In genomic region chr20:51801220-51801991, GRCh38 we compare ENCODE assay signal across 8 cellular contexts. TPM values are rescaled to one million over a fixed set of nuclear protein-coding genes. Genes with fewer than 3 reads are reported as not detected.
DNase-seq lines count a peak whose midpoint lies in the region; ATAC-seq lines count a peak whose summit lies in the region.

No MANE protein-coding gene starts in this region.

- peak overlapping the region; percentile 83 to 96 (median 92) for H3K27ac ChIP-seq in BLaER1 treated with 17β-estradiol and CSF1 and Interleukin-3, amounts not matched to agents 10 nM and 100 nM
- H3K27ac ChIP-seq in neuronal stem cell (replicated peaks; ENCODE audit: low read length): peak overlapping the region; percentile 94

- H3K27me3 ChIP-seq in BLaER1 treated with 17β-estradiol and CSF1 and Interleukin-3, amounts not matched to agents 10 nM and 100 nM: peaks cover 0 to 12% (median 0%) of the 10 kb centered on the region in 11 experiments; a peak in 1 of 22 replicates
- no peaks in the 10 kb centered on the region for H3K27me3 ChIP-seq in neuronal stem cell (ENCODE audit: control insufficient read depth in 3 of 3, insufficient read depth in 3 of 3, low read depth in 1 of 3, low read length in 3 of 3)

- no CpG with 5 or more reads among the region's 53 CpGs for WGBS in neuronal stem cell (ENCODE audit: extremely low coverage in 2 of 2, insufficient read length in 2 of 2, insufficient replicate concordance in 1 of 2), 2 donors

- H3K9ac ChIP-seq in BLaER1 treated with 17β-estradiol and CSF1 and Interleukin-3, amounts not matched to agents 10 nM and 100 nM: peak overlapping the region; percentile 86 to 94 (median 91)
- H3K9ac ChIP-seq in neuronal stem cell (ENCODE audit: low read depth, low read length, poor library complexity): peak overlapping the region; percentile 95

- H3K18ac ChIP-seq in neuronal stem cell (ENCODE audit: low read length): peak overlapping the region; percentile 100

- no peaks in the 10 kb centered on the region for H4K20me1 ChIP-seq in BLaER1 treated with 17β-estradiol and CSF1 and Interleukin-3, amounts not matched to agents 10 nM and 100 nM

- peaks cover 3% of the 10 kb centered on the region for H3K79me1 ChIP-seq in neuronal stem cell (ENCODE audit: low read depth, low read length)

- H3K4me3 ChIP-seq in BLaER1 treated with 17β-estradiol and CSF1 and Interleukin-3, amounts not matched to agents 10 nM and 100 nM: peak overlapping the region; percentile 68 to 82 (median 76)
- H3K4me3 ChIP-seq in neuronal stem cell (ENCODE audit: low read length in 2 of 2): peak overlapping the region; percentile 91 to 97

- peak overlapping the region; percentile 95 for H2AK5ac ChIP-seq in neuronal stem cell (ENCODE audit: low read depth, low read length)

- no peak overlapping the region for H4K91ac ChIP-seq in neuronal stem cell (ENCODE audit: low read depth, low read length, poor library complexity)

- peak overlapping the region; percentile 34 for H3K23ac ChIP-seq in neuronal stem cell (ENCODE audit: low read depth, low read length, poor library complexity)

- no peaks in the 10 kb centered on the region for H3K9me3 ChIP-seq in BLaER1 treated with 17β-estradiol and CSF1 and Interleukin-3, amounts not matched to agents 10 nM and 100 nM (replicated peaks in 1 of 11)
- no peaks in the 10 kb centered on the region for H3K9me3 ChIP-seq in neuronal stem cell (replicated peaks in 1 of 2; ENCODE audit: control insufficient read depth in 2 of 2, insufficient read depth in 1 of 2, low read depth in 1 of 2, low read length in 2 of 2)

- peaks cover 11 to 40% (median 28%) of the 10 kb centered on the region in 10 experiments for H3K4me1 ChIP-seq in BLaER1 treated with 17β-estradiol and CSF1 and Interleukin-3, amounts not matched to agents 10 nM and 100 nM
- H3K4me1 ChIP-seq in neuronal stem cell (ENCODE audit: control insufficient read depth in 2 of 2, insufficient read depth in 1 of 2, low read depth in 1 of 2, low read length in 2 of 2): peaks cover 11 to 26% of the 10 kb centered on the region in 2 donors

- peak overlapping the region; percentile 91 for H3K4ac ChIP-seq in neuronal stem cell (ENCODE audit: low read length)

- peak overlapping the region; percentile 82 to 99 (median 95) for H3K4me2 ChIP-seq in BLaER1 treated with 17β-estradiol and CSF1 and Interleukin-3, amounts not matched to agents 10 nM and 100 nM
- peak overlapping the region; percentile 65 for H3K4me2 ChIP-seq in neuronal stem cell (ENCODE audit: insufficient read depth, low read length, poor library complexity, severe bottlenecking)

- peak overlapping the region; percentile 93 for H2BK15ac ChIP-seq in neuronal stem cell (ENCODE audit: low read length)

- H2AFZ ChIP-seq in neuronal stem cell (ENCODE audit: low read length): peak overlapping the region; percentile 85

- peak overlapping the region; percentile 90 for H3K14ac ChIP-seq in neuronal stem cell (ENCODE audit: low read length)

- H4K8ac ChIP-seq in neuronal stem cell (ENCODE audit: low read depth, low read length): no peak overlapping the region

- peak overlapping the region; percentile 98 for H2BK120ac ChIP-seq in neuronal stem cell (ENCODE audit: low read depth, low read length)

- H3K36me3 ChIP-seq in BLaER1 treated with 17β-estradiol and CSF1 and Interleukin-3, amounts not matched to agents 10 nM and 100 nM: no peaks in the 10 kb centered on the region
- H3K36me3 ChIP-seq in neuronal stem cell (replicated peaks in 1 of 2; ENCODE audit: control insufficient read depth in 2 of 2, insufficient read depth in 2 of 2, low read length in 2 of 2): peaks cover 0 to 15% of the 10 kb centered on the region in 2 donors

- no peak overlapping the region for H2BK12ac ChIP-seq in neuronal stem cell (ENCODE audit: low read length)

- no peak for ATAC-seq in HG03520 (IDR thresholded peaks at IDR 0.05; ENCODE audit: unreplicated experiment)
- ATAC-seq in HG03045 (IDR thresholded peaks at IDR 0.05; ENCODE audit: unreplicated experiment): no peak
- no peak for ATAC-seq in HG03469 (IDR thresholded peaks at IDR 0.05; ENCODE audit: unreplicated experiment)

- peak overlapping the region; percentile 99 for H2BK5ac ChIP-seq in neuronal stem cell (ENCODE audit: low read length)

- DNase-seq in NCI-H2171 (lab: John Stamatoyannopoulos, UW): peak; percentile 52
- peak; percentile 54 for DNase-seq in epidermal melanocyte (ENCODE audit: insufficient read length, low spot score)
- DNase-seq in neuronal stem cell (ENCODE audit: low spot score): peak; percentile 64
- DNase-seq in stimulated activated CD4-positive, alpha-beta T cell treated with anti-CD3 and anti-CD28 coated beads, Interleukin-4, amount 100 ng/mL, for 4 hours: no peak

RNA-seq across cellular contexts. Expression of gene SALL4, which starts 0.9 kb away (rescaled TPM):
- polyA plus RNA-seq in neuronal stem cell (2013, experiment 1 of 2): 109 TPM
- polyA plus RNA-seq in neuronal stem cell (2013, experiment 2 of 2): 114 TPM

RNA-seq across cellular contexts. Expression of gene ATP9A, which starts 33.2 kb away (rescaled TPM):
- polyA plus RNA-seq in neuronal stem cell (2013, experiment 1 of 2): 8.4 TPM
- 8.9 TPM for polyA plus RNA-seq in neuronal stem cell (2013, experiment 2 of 2)

Comparison
In these comparisons a context has a peak if more than half of its experiments do, and no peak if none do; other contexts are left out.
1. DNase-seq: peak in NCI-H2171 (single experiment), epidermal melanocyte (single experiment) and neuronal stem cell (single experiment); none in stimulated activated CD4-positive, alpha-beta T cell treated with anti-CD3 and anti-CD28 coated beads, Interleukin-4, amount 100 ng/mL, for 4 hours (0 of 2).